Comparison of ENCODE assay signal across 1 cellular context in genomic region chr7:40095226-40095625, GRCh38.
TF ChIP-seq lines count a peak whose summit lies in the region.

No MANE protein-coding gene starts in this region.

TF ChIP-seq in HepG2, 621 proteins besides CTCF, POLR2A, EP300 and RAD21 (continued from another document and continues in another):
- TF ChIP-seq, protein P1, sequence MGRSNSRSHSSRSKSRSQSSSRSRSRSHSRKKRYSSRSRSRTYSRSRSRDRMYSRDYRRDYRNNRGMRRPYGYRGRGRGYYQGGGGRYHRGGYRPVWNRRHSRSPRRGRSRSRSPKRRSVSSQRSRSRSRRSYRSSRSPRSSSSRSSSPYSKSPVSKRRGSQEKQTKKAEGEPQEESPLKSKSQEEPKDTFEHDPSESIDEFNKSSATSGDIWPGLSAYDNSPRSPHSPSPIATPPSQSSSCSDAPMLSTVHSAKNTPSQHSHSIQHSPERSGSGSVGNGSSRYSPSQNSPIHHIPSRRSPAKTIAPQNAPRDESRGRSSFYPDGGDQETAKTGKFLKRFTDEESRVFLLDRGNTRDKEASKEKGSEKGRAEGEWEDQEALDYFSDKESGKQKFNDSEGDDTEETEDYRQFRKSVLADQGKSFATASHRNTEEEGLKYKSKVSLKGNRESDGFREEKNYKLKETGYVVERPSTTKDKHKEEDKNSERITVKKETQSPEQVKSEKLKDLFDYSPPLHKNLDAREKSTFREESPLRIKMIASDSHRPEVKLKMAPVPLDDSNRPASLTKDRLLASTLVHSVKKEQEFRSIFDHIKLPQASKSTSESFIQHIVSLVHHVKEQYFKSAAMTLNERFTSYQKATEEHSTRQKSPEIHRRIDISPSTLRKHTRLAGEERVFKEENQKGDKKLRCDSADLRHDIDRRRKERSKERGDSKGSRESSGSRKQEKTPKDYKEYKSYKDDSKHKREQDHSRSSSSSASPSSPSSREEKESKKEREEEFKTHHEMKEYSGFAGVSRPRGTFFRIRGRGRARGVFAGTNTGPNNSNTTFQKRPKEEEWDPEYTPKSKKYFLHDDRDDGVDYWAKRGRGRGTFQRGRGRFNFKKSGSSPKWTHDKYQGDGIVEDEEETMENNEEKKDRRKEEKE (IDR thresholded peaks at IDR 0.05): no peak
- TF ChIP-seq ZBTB43 (CRISPR knock-in tag; conservative IDR thresholded peaks at IDR 0.05): no peak
- TF ChIP-seq ZNF564 (CRISPR knock-in tag; IDR thresholded peaks at IDR 0.05): no peak
- TF ChIP-seq SNAPC4 (CRISPR knock-in tag; IDR thresholded peaks at IDR 0.05): no peak
- TF ChIP-seq TCF7 (IDR thresholded peaks at IDR 0.05; ENCODE audit: low read depth): peak; percentile 51; the same call in 1 of the 2 replicates
- no peak for TF ChIP-seq ZNF234 (CRISPR knock-in tag; conservative IDR thresholded peaks at IDR 0.05)
- TF ChIP-seq IKZF5 (CRISPR knock-in tag; IDR thresholded peaks at IDR 0.05): no peak
- TF ChIP-seq SRSF1 (optimal IDR thresholded peaks at IDR 0.05; ENCODE audit: low read depth, low read length): no peak
- no peak for TF ChIP-seq RCOR2 (CRISPR knock-in tag; IDR thresholded peaks at IDR 0.05)
- no peak for TF ChIP-seq ZFP41 (CRISPR knock-in tag; IDR thresholded peaks at IDR 0.05; ENCODE audit: borderline replicate concordance)
- no peak for TF ChIP-seq ZNF883 (CRISPR knock-in tag; IDR thresholded peaks at IDR 0.05; ENCODE audit: not compliant biosample characterization)
- peak; percentile 65 for TF ChIP-seq CEBPG (CRISPR knock-in tag; IDR thresholded peaks at IDR 0.05)
- no peak for TF ChIP-seq ZNF501 (CRISPR knock-in tag; IDR thresholded peaks at IDR 0.05)
- no peak for TF ChIP-seq GATA4 (IDR thresholded peaks at IDR 0.05; ENCODE audit: borderline replicate concordance, low read depth)
- no peak for TF ChIP-seq SOX6 (IDR thresholded peaks at IDR 0.05)
- TF ChIP-seq SOX6 (CRISPR knock-in tag; IDR thresholded peaks at IDR 0.05): peak; percentile 94
- TF ChIP-seq ZNF557 (CRISPR knock-in tag; IDR thresholded peaks at IDR 0.05): no peak
- peak; percentile 56; the same call in 1 of the 2 replicates for TF ChIP-seq HMG20A (CRISPR knock-in tag; IDR thresholded peaks at IDR 0.05; ENCODE audit: borderline replicate concordance)
- no peak for TF ChIP-seq ZNF569 (CRISPR knock-in tag; IDR thresholded peaks at IDR 0.05; ENCODE audit: borderline replicate concordance)
- TF ChIP-seq, protein P2, sequence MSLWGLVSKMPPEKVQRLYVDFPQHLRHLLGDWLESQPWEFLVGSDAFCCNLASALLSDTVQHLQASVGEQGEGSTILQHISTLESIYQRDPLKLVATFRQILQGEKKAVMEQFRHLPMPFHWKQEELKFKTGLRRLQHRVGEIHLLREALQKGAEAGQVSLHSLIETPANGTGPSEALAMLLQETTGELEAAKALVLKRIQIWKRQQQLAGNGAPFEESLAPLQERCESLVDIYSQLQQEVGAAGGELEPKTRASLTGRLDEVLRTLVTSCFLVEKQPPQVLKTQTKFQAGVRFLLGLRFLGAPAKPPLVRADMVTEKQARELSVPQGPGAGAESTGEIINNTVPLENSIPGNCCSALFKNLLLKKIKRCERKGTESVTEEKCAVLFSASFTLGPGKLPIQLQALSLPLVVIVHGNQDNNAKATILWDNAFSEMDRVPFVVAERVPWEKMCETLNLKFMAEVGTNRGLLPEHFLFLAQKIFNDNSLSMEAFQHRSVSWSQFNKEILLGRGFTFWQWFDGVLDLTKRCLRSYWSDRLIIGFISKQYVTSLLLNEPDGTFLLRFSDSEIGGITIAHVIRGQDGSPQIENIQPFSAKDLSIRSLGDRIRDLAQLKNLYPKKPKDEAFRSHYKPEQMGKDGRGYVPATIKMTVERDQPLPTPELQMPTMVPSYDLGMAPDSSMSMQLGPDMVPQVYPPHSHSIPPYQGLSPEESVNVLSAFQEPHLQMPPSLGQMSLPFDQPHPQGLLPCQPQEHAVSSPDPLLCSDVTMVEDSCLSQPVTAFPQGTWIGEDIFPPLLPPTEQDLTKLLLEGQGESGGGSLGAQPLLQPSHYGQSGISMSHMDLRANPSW (CRISPR knock-in tag; IDR thresholded peaks at IDR 0.05; ENCODE audit: borderline replicate concordance): no peak
- TF ChIP-seq HNRNPH1 (optimal IDR thresholded peaks at IDR 0.05; ENCODE audit: low read depth, low read length): no peak
- TF ChIP-seq, protein P3, sequence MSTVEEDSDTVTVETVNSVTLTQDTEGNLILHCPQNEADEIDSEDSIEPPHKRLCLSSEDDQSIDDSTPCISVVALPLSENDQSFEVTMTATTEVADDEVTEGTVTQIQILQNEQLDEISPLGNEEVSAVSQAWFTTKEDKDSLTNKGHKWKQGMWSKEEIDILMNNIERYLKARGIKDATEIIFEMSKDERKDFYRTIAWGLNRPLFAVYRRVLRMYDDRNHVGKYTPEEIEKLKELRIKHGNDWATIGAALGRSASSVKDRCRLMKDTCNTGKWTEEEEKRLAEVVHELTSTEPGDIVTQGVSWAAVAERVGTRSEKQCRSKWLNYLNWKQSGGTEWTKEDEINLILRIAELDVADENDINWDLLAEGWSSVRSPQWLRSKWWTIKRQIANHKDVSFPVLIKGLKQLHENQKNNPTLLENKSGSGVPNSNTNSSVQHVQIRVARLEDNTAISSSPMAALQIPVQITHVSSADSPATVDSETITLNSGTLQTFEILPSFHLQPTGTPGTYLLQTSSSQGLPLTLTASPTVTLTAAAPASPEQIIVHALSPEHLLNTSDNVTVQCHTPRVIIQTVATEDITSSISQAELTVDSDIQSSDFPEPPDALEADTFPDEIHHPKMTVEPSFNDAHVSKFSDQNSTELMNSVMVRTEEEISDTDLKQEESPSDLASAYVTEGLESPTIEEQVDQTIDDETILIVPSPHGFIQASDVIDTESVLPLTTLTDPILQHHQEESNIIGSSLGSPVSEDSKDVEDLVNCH (CRISPR knock-in tag; IDR thresholded peaks at IDR 0.05): no peak
- TF ChIP-seq, protein P4, sequence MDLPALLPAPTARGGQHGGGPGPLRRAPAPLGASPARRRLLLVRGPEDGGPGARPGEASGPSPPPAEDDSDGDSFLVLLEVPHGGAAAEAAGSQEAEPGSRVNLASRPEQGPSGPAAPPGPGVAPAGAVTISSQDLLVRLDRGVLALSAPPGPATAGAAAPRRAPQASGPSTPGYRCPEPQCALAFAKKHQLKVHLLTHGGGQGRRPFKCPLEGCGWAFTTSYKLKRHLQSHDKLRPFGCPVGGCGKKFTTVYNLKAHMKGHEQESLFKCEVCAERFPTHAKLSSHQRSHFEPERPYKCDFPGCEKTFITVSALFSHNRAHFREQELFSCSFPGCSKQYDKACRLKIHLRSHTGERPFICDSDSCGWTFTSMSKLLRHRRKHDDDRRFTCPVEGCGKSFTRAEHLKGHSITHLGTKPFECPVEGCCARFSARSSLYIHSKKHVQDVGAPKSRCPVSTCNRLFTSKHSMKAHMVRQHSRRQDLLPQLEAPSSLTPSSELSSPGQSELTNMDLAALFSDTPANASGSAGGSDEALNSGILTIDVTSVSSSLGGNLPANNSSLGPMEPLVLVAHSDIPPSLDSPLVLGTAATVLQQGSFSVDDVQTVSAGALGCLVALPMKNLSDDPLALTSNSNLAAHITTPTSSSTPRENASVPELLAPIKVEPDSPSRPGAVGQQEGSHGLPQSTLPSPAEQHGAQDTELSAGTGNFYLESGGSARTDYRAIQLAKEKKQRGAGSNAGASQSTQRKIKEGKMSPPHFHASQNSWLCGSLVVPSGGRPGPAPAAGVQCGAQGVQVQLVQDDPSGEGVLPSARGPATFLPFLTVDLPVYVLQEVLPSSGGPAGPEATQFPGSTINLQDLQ (CRISPR knock-in tag; IDR thresholded peaks at IDR 0.05): no peak
- no peak for TF ChIP-seq ZNF34 (CRISPR knock-in tag; IDR thresholded peaks at IDR 0.05; ENCODE audit: borderline replicate concordance)
- no peak for TF ChIP-seq DNMT1 (CRISPR knock-in tag; IDR thresholded peaks at IDR 0.05)
- TF ChIP-seq FOXP1 (IDR thresholded peaks at IDR 0.05): no peak
- TF ChIP-seq FOXP1 (CRISPR knock-in tag; IDR thresholded peaks at IDR 0.05): peak; percentile 68; the same call in 1 of the 2 replicates
- TF ChIP-seq ZNF891 (CRISPR knock-in tag; IDR thresholded peaks at IDR 0.05): no peak
- peak; percentile 25 for TF ChIP-seq ASH2L (IDR thresholded peaks at IDR 0.05; ENCODE audit: insufficient read length, low read depth, low read length)
- no peak for TF ChIP-seq HES4 (CRISPR knock-in tag; IDR thresholded peaks at IDR 0.05; ENCODE audit: borderline replicate concordance)
- no peak for TF ChIP-seq SIX4 (CRISPR knock-in tag; IDR thresholded peaks at IDR 0.05)
- no peak for TF ChIP-seq SCMH1 (CRISPR knock-in tag; IDR thresholded peaks at IDR 0.05; ENCODE audit: borderline replicate concordance)
- TF ChIP-seq ZNF574 (CRISPR knock-in tag; IDR thresholded peaks at IDR 0.05): no peak
- TF ChIP-seq MED1 (CRISPR knock-in tag; IDR thresholded peaks at IDR 0.05): peak; percentile 49; the same call in 1 of the 2 replicates
- no peak for TF ChIP-seq BHLHE40 (IDR thresholded peaks at IDR 0.05; ENCODE audit: low read length)
- TF ChIP-seq ARNTL (CRISPR knock-in tag; IDR thresholded peaks at IDR 0.05): no peak
- TF ChIP-seq ZNF292 (CRISPR knock-in tag; IDR thresholded peaks at IDR 0.05; ENCODE audit: borderline replicate concordance, low read depth): no peak
- TF ChIP-seq AHR (CRISPR knock-in tag; IDR thresholded peaks at IDR 0.05): no peak
- TF ChIP-seq, protein P5, sequence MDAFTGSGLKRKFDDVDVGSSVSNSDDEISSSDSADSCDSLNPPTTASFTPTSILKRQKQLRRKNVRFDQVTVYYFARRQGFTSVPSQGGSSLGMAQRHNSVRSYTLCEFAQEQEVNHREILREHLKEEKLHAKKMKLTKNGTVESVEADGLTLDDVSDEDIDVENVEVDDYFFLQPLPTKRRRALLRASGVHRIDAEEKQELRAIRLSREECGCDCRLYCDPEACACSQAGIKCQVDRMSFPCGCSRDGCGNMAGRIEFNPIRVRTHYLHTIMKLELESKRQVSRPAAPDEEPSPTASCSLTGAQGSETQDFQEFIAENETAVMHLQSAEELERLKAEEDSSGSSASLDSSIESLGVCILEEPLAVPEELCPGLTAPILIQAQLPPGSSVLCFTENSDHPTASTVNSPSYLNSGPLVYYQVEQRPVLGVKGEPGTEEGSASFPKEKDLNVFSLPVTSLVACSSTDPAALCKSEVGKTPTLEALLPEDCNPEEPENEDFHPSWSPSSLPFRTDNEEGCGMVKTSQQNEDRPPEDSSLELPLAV (CRISPR knock-in tag; conservative IDR thresholded peaks at IDR 0.05; ENCODE audit: low read depth): no peak
